Comparison of ENCODE assay signal across 23 cellular contexts in the genomic region with DNA sequence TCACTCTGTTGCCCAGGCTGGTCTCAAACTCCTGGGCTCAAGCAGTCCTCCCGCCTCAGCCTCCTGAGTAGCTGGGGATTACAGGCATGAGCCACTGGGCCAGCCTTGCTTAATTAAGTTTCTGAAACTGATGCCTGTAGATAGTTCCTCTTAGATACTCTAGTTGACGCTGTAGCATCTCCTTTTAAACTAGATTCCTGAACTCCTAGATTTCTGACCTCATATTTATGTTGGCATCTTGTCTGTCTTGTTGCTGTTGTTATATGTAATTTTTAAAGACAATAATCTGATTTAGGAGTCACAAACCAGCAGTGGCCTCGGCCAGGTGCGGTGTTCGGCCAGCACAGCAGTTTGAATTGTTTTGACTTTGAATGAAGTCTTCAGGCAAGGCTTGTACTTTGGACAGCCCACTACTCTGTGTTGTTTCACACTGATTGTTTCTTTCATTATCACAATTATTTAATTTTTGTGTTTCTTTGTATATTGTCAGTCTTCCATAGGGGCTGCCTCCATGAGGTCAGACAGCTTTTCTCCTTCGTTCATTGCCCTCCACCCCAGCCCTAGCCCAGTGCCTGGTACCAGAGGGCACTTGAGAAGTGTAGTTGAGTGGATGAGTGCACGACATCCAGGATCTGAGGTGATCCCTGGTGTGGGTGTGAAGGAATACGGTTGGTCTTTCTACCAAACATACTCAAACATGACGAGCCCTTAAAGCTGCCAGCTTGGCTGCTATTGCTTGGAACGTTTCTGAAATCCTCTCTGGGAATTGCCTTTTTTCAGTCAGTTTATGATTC. TPM values are rescaled to one million over a fixed set of nuclear protein-coding genes. Genes with fewer than 3 reads are reported as not detected.
DNase-seq lines count a peak whose midpoint lies in the region; ATAC-seq and TF ChIP-seq lines count a peak whose summit lies in the region.
"Had no signal": no experiment of that assay in that cellular context is flagged by ENCODE, and none has a peak within 500 bp of the region (broad histone marks: within the 10 kb centered on the region; RNA-seq: fewer than 3 reads in every experiment).

No MANE protein-coding gene starts in this region.

- TF ChIP-seq POLR2A in suprapubic skin (IDR thresholded peaks at IDR 0.05), result no peak

- H3K36me3 ChIP-seq in GM06990 (ENCODE audit: control insufficient read depth, insufficient read depth, low read length), result no peaks in the 10 kb centered on the region
- no peaks in the 10 kb centered on the region for H3K36me3 ChIP-seq in suprapubic skin
- H3K36me3 ChIP-seq: adrenal gland, esophagus muscularis mucosa, uterus had no signal

- H3K9me3 Mint-ChIP-seq in progenitor cell of endocrine pancreas (ENCODE audit: low read depth), result no peaks in the 10 kb centered on the region
- no peaks in the 10 kb centered on the region for H3K9me3 Mint-ChIP-seq in activated T-helper 17 cell treated with anti-CD3 and anti-CD28 coated beads, Interleukin-2, amount 50 U/mL, for 72 hours
- H3K9me3 Mint-ChIP-seq: activated T-cell treated with anti-CD3 and anti-CD28 coated beads, Interleukin-2, amount 50 U/mL, for 24 hours; endodermal cell; IgD-negative memory B cell had no signal

- no peak for DNase-seq in GM06990 (ENCODE audit: extremely low read depth, insufficient read length)
- peak; percentile 75 for DNase-seq in MV-4-11 (lab: John Stamatoyannopoulos, UW)
- peak; percentile 49 for DNase-seq in choroid plexus epithelial cell (ENCODE audit: low read depth)
- DNase-seq in progenitor cell of endocrine pancreas (ENCODE audit: low spot score, unreplicated experiment), result no peak
- no peak for DNase-seq in suprapubic skin (ENCODE audit: low spot score in 2 of 2)
- DNase-seq in omental fat pad (ENCODE audit: low spot score), result no peak
- DNase-seq: activated CD4-positive, alpha-beta T cell treated with anti-CD3 and anti-CD28 coated beads for 4 hours; activated CD8-positive, alpha-beta memory T cell treated with anti-CD3 and anti-CD28 coated beads for 24 hours; activated T-cell treated with anti-CD3 and anti-CD28 coated beads, Interleukin-2, amount 50 U/mL, for 24 hours; adrenal gland; C1 segment of cervical spinal cord; cortex of kidney; endodermal cell; mammary epithelial cell; NCI-H1436; NCI-H446 treated with DMSO at 0.1 percent for 48 hours; NK-92 treated with Interleukin-12 subunit alpha and Interleukin-12 subunit beta, amount 100 ng/mL, for 24 hours; substantia nigra; uterus had no signal

- H3K27me3 Mint-ChIP-seq in progenitor cell of endocrine pancreas, result no peaks in the 10 kb centered on the region
- no peaks in the 10 kb centered on the region for H3K27me3 Mint-ChIP-seq in activated T-helper 17 cell treated with anti-CD3 and anti-CD28 coated beads, Interleukin-2, amount 50 U/mL, for 72 hours
- H3K27me3 Mint-ChIP-seq: activated T-cell treated with anti-CD3 and anti-CD28 coated beads, Interleukin-2, amount 50 U/mL, for 24 hours; IgD-negative memory B cell had no signal

- H3K27ac Mint-ChIP-seq in progenitor cell of endocrine pancreas, result peak overlapping the region; percentile 24
- no peak overlapping the region for H3K27ac Mint-ChIP-seq in activated T-helper 17 cell treated with anti-CD3 and anti-CD28 coated beads, Interleukin-2, amount 50 U/mL, for 72 hours
- H3K27ac Mint-ChIP-seq: activated T-cell treated with anti-CD3 and anti-CD28 coated beads, Interleukin-2, amount 50 U/mL, for 24 hours; endodermal cell; IgD-negative memory B cell had no signal

- H3K27me3 ChIP-seq in GM06990 (replicated peaks; ENCODE audit: control insufficient read depth, insufficient read depth, low read length) (no peaks in the 10 kb centered on the region), suprapubic skin (no peaks in the 10 kb centered on the region)
- H3K27me3 ChIP-seq: adrenal gland, esophagus muscularis mucosa, uterus had no signal

- H3K4me3 ChIP-seq in GM06990 (replicated peaks; ENCODE audit: low read depth, low read length) (no peak overlapping the region), choroid plexus epithelial cell (ENCODE audit: low read depth, low read length) (no peak overlapping the region), suprapubic skin (no peak overlapping the region)
- H3K4me3 ChIP-seq: adrenal gland, esophagus muscularis mucosa, uterus had no signal

- WGBS in suprapubic skin, result 79% methylated on average over 10 of the region's 10 CpGs

- TF ChIP-seq CTCF in GM06990 (IDR thresholded peaks at IDR 0.05; ENCODE audit: insufficient read depth, low read length, poor library complexity, severe bottlenecking) (peak; percentile 23), choroid plexus epithelial cell (conservative IDR thresholded peaks at IDR 0.05; ENCODE audit: low read depth, low read length) (peak; percentile 42), progenitor cell of endocrine pancreas (IDR thresholded peaks at IDR 0.05; ENCODE audit: unreplicated experiment) (no peak), suprapubic skin (IDR thresholded peaks at IDR 0.05) (no peak), omental fat pad (IDR thresholded peaks at IDR 0.05) (no peak)

- no peaks in the 10 kb centered on the region for H3K9me3 ChIP-seq in suprapubic skin
- H3K9me3 ChIP-seq: adrenal gland, esophagus muscularis mucosa, uterus had no signal

- peaks cover 7% of the 10 kb centered on the region for H3K4me1 Mint-ChIP-seq in progenitor cell of endocrine pancreas (ENCODE audit: low read depth)
- H3K4me1 Mint-ChIP-seq in activated T-helper 17 cell treated with anti-CD3 and anti-CD28 coated beads, Interleukin-2, amount 50 U/mL, for 72 hours, result no peaks in the 10 kb centered on the region

- no peak for TF ChIP-seq EP300 in suprapubic skin (IDR thresholded peaks at IDR 0.05)

- peaks cover 41% of the 10 kb centered on the region for H3K4me1 ChIP-seq in suprapubic skin

- no peak overlapping the region for H3K27ac ChIP-seq in suprapubic skin
- H3K27ac ChIP-seq: adrenal gland had no signal

- H3K36me3 Mint-ChIP-seq in progenitor cell of endocrine pancreas (ENCODE audit: insufficient read depth), result no peaks in the 10 kb centered on the region
- H3K36me3 Mint-ChIP-seq in activated T-helper 17 cell treated with anti-CD3 and anti-CD28 coated beads, Interleukin-2, amount 50 U/mL, for 72 hours (ENCODE audit: low read depth), result no peaks in the 10 kb centered on the region
- H3K36me3 Mint-ChIP-seq: IgD-negative memory B cell had no signal

- ATAC-seq in GM21381 (IDR thresholded peaks at IDR 0.05; ENCODE audit: unreplicated experiment) (no peak), omental fat pad (ENCODE audit: low FRiP score) (no peak)
- ATAC-seq in activated T-helper 17 cell treated with anti-CD3 and anti-CD28 coated beads, Interleukin-2, amount 50 U/mL, for 72 hours (replicated peaks), result no peak

- H3K4me3 Mint-ChIP-seq in progenitor cell of endocrine pancreas (ENCODE audit: low read depth), result no peak overlapping the region
- no peak overlapping the region for H3K4me3 Mint-ChIP-seq in activated T-helper 17 cell treated with anti-CD3 and anti-CD28 coated beads, Interleukin-2, amount 50 U/mL, for 72 hours
- H3K4me3 Mint-ChIP-seq: activated T-cell treated with anti-CD3 and anti-CD28 coated beads, Interleukin-2, amount 50 U/mL, for 24 hours; endodermal cell; IgD-negative memory B cell had no signal

RNA-seq across cellular contexts. Expression of a gene that starts 37.7 kb away (rescaled TPM):
- total RNA-seq in progenitor cell of endocrine pancreas (18.0 and 19.9 TPM in 2 replicates), suprapubic skin (10 to 100 TPM; 42.8 to 64.1 (median 50.6) TPM), omental fat pad (10 to 100 TPM; 33.6 to 55.6 (median 46.5) TPM)
- 10 to 100 TPM in 1 of 2 donors, 1 to 10 TPM in 1; 7.3 to 16.9 TPM for total RNA-seq in activated T-helper 17 cell treated with anti-CD3 and anti-CD28 coated beads, Interleukin-2, amount 50 U/mL, for 72 hours

RNA-seq across cellular contexts. Expression of a gene that starts 49.5 kb away (rescaled TPM):
- total RNA-seq in progenitor cell of endocrine pancreas (22.2 and 22.6 TPM in 2 replicates), suprapubic skin (10 to 100 TPM; 25.6 to 38.0 (median 33.8) TPM), omental fat pad (10 to 100 TPM; 24.9 to 41.3 (median 34.0) TPM)
- total RNA-seq in activated T-helper 17 cell treated with anti-CD3 and anti-CD28 coated beads, Interleukin-2, amount 50 U/mL, for 72 hours, result 10 to 100 TPM; 14.3 to 28.5 TPM

Comparison
In these comparisons a context has a peak if more than half of its experiments do, and no peak if none do; other contexts are left out.
1. DNase-seq: peak in MV-4-11 (single experiment) and choroid plexus epithelial cell (single experiment); none in GM06990 (single experiment), progenitor cell of endocrine pancreas (single experiment), suprapubic skin (0 of 2) and omental fat pad (single experiment).
2. CTCF ChIP-seq: peak in GM06990 (single experiment) and choroid plexus epithelial cell (single experiment); none in progenitor cell of endocrine pancreas (single experiment), suprapubic skin (0 of 2) and omental fat pad (0 of 3).